Comparison of ENCODE assay signal across 8 cellular contexts in genomic region chr12:121796855-121797751, GRCh38. TPM values are rescaled to one million over a fixed set of nuclear protein-coding genes. Genes with fewer than 3 reads are reported as not detected.
DNase-seq lines count a peak whose midpoint lies in the region; ATAC-seq and TF ChIP-seq lines count a peak whose summit lies in the region.

No MANE protein-coding gene starts in this region.

- ATAC-seq in HG02840 (IDR thresholded peaks at IDR 0.05; ENCODE audit: low FRiP score, unreplicated experiment) = no peak

- peaks cover 0 to 86% of the 10 kb centered on the region in 2 donors for H3K4me1 ChIP-seq in right atrium auricular region
- peaks cover 53% of the 10 kb centered on the region for H3K4me1 ChIP-seq in parathyroid adenoma

- no peak overlapping the region for H3K9ac ChIP-seq in parathyroid adenoma

- peak; percentile 68 for DNase-seq in DMS 273 (lab: John Stamatoyannopoulos, UW; ENCODE audit: unreplicated experiment)
- DNase-seq in DMS 273 treated with DMSO at 0.1 percent for 48 hours (lab: John Stamatoyannopoulos, UW) = no peak
- peak; percentile 24 for DNase-seq in NCI-H345 treated with DMSO at 0.1 percent for 48 hours (lab: John Stamatoyannopoulos, UW; ENCODE audit: unreplicated experiment)
- no peak for DNase-seq in astrocyte of the cerebellum (ENCODE audit: low read depth)
- DNase-seq in right atrium auricular region (ENCODE audit: low spot score) = peak; percentile 97
- no peak for DNase-seq in stimulated activated CD4-positive, alpha-beta T cell treated with anti-CD3 and anti-CD28 coated beads, Interleukin-4, amount 100 ng/mL, for 4 hours

- H3K36me3 ChIP-seq in right atrium auricular region (peaks cover 7% of the 10 kb centered on the region), parathyroid adenoma (ENCODE audit: control insufficient read depth, insufficient read depth, low read length) (no peaks in the 10 kb centered on the region)

- H3K4me3 ChIP-seq in astrocyte of the cerebellum (ENCODE audit: low read depth, low read length) (peak overlapping the region; percentile 46), right atrium auricular region (peak overlapping the region; percentile 21 to 73), parathyroid adenoma (ENCODE audit: low read depth, low read length) (peak overlapping the region; percentile 54)

- H3K9me3 ChIP-seq in right atrium auricular region = no peaks in the 10 kb centered on the region
- no peaks in the 10 kb centered on the region for H3K9me3 ChIP-seq in parathyroid adenoma (ENCODE audit: control insufficient read depth, low read length)

- peaks cover 16% of the 10 kb centered on the region for H3K79me2 ChIP-seq in parathyroid adenoma

- H3K27ac ChIP-seq in right atrium auricular region (peak overlapping the region; percentile 100), parathyroid adenoma (peak overlapping the region; percentile 100)

- H3K27me3 ChIP-seq in right atrium auricular region = no peaks in the 10 kb centered on the region
- H3K27me3 ChIP-seq in parathyroid adenoma (ENCODE audit: control insufficient read depth, insufficient read depth, low read length) = no peaks in the 10 kb centered on the region

- H2AFZ ChIP-seq in parathyroid adenoma = no peak overlapping the region

- H3K4me2 ChIP-seq in parathyroid adenoma (ENCODE audit: low read length) = peak overlapping the region; percentile 89

- TF ChIP-seq CTCF in astrocyte of the cerebellum (IDR thresholded peaks at IDR 0.05; ENCODE audit: low read depth, low read length, missing control alignments) (peak; percentile 23), right atrium auricular region (IDR thresholded peaks at IDR 0.05) (peak; percentile 34 to 61), parathyroid adenoma (IDR thresholded peaks at IDR 0.05) (peak; percentile 53)

- in situ Hi-C loops in astrocyte of the cerebellum (cut with HindIII; ENCODE audit: low sequenced_read_pairs) = no loop called here

RNA-seq across cellular contexts. Expression of gene RHOF, which starts 3.6 kb away (rescaled TPM):
- 10 to 100 TPM in 1 of 2 donors, 1 to 10 TPM in 1; 7.3 to 21.9 TPM for total RNA-seq in right atrium auricular region

RNA-seq across cellular contexts. Expression of gene SETD1B, which starts 6.7 kb away (rescaled TPM):
- 1 to 10 TPM; 6.0 to 9.3 TPM for total RNA-seq in right atrium auricular region

Comparison
In these comparisons a context has a peak if more than half of its experiments do, and no peak if none do; other contexts are left out.
1. DNase-seq: peak in DMS 273 (single experiment), NCI-H345 treated with DMSO at 0.1 percent for 48 hours (single experiment) and right atrium auricular region (single experiment); none in DMS 273 treated with DMSO at 0.1 percent for 48 hours (single experiment), astrocyte of the cerebellum (single experiment) and stimulated activated CD4-positive, alpha-beta T cell treated with anti-CD3 and anti-CD28 coated beads, Interleukin-4, amount 100 ng/mL, for 4 hours (0 of 2).
2. Peak in every context shown above with its lines, with median percentiles within 50 percentile points of each other: H3K4me3 ChIP-seq and CTCF ChIP-seq.